ENCODE assay signal across 1 cellular context in genomic region chr6:93932175-93932574, GRCh38.
TF ChIP-seq lines count a peak whose summit lies in the region.

No MANE protein-coding gene starts in this region.

TF ChIP-seq in WTC11, 78 proteins besides CTCF, POLR2A, EP300 and RAD21 (continued from another document):
- TF ChIP-seq ZNF512 (CRISPR knock-in tag; IDR thresholded peaks at IDR 0.05; ENCODE audit: borderline replicate concordance), result no peak
- no peak for TF ChIP-seq ZNF317 (CRISPR knock-in tag; IDR thresholded peaks at IDR 0.05; ENCODE audit: borderline replicate concordance, low read depth)
